ENCODE assay signal across 16 cellular contexts in the genomic region with DNA sequence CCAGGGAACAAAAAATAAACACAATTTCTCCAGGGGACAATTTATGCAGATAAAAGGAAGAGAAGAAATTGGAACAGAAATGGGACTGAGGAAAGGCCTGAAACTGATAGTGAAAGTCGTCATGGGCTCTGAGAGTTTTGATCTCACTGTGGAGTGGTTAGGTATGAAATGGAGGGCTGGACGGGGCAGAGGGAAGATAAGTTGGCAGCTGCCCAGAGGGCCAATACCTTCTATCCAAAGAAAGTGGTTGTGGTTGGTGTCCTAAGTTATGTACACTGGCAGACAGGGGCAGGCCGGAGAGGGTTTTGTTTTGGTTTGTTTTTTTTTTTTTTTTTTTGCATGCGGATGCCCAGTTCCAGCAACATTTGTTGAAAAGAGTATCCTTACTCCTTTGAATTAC.
"Had no signal": no experiment of that assay in that cellular context is flagged by ENCODE, and none has a peak within 500 bp of the region (broad histone marks: within the 10 kb centered on the region; RNA-seq: fewer than 3 reads in every experiment).

No MANE protein-coding gene starts in this region.

- H3K27ac ChIP-seq: adrenal gland, cardiac muscle cell, colonic mucosa, lower lobe of right lung, tibial nerve, uterus had no signal

- H3K9me3 ChIP-seq: adrenal gland, colonic mucosa, lower lobe of right lung had no signal

- H3K27me3 ChIP-seq: adrenal gland, cardiac muscle cell, colonic mucosa, tibial nerve, uterus had no signal

- ATAC-seq: activated CD4-positive, CD25-positive, alpha-beta regulatory T cell treated with anti-CD3 and anti-CD28 coated beads, Interleukin-2, amount 50 U/mL, for 24 hours; esophagus mucosa; lower lobe of right lung had no signal

- H3K4me1 Mint-ChIP-seq: activated naive CD4-positive, alpha-beta T cell treated with anti-CD3 and anti-CD28 coated beads, Interleukin-2, amount 50 U/mL, for 24 hours had no signal

- H3K36me3 ChIP-seq: adrenal gland, cardiac muscle cell, colonic mucosa, lower lobe of right lung, tibial nerve, uterus had no signal

- H3K27me3 Mint-ChIP-seq: activated T-cell treated with anti-CD3 and anti-CD28 coated beads, Interleukin-2, amount 50 U/mL, for 24 hours had no signal

- H3K4me3 ChIP-seq: adrenal gland, cardiac muscle cell, colonic mucosa, lower lobe of right lung, tibial nerve, uterus had no signal

- H3K4me1 ChIP-seq: adrenal gland, colonic mucosa, lower lobe of right lung, tibial nerve, uterus had no signal

- DNase-seq: activated T-cell treated with anti-CD3 and anti-CD28 coated beads, Interleukin-2, amount 50 U/mL, for 24 hours; colonic mucosa; hypothalamus; lower lobe of right lung; midbrain; stimulated activated CD4-positive, alpha-beta T cell treated with anti-CD3 and anti-CD28 coated beads, Interleukin-4, amount 100 ng/mL, for 4 hours; stimulated activated CD8-positive, alpha-beta memory T cell treated with anti-CD3 and anti-CD28 coated beads, Interleukin-4, amount 100 ng/mL, for 48 hours; stimulated activated naive CD4-positive, alpha-beta T cell treated with Interleukin-2 at 50 U/mL for 16 hours; substantia nigra; uterus had no signal

- H3K4me3 Mint-ChIP-seq: activated naive CD4-positive, alpha-beta T cell treated with anti-CD3 and anti-CD28 coated beads, Interleukin-2, amount 50 U/mL, for 24 hours; activated T-cell treated with anti-CD3 and anti-CD28 coated beads, Interleukin-2, amount 50 U/mL, for 24 hours had no signal

- H3K27ac Mint-ChIP-seq: activated naive CD4-positive, alpha-beta T cell treated with anti-CD3 and anti-CD28 coated beads, Interleukin-2, amount 50 U/mL, for 24 hours; activated T-cell treated with anti-CD3 and anti-CD28 coated beads, Interleukin-2, amount 50 U/mL, for 24 hours had no signal
